In genomic region chr5:180331647-180331950, GRCh38 we compare ENCODE assay signal across 14 cellular contexts. TPM values are rescaled to one million over a fixed set of nuclear protein-coding genes. Genes with fewer than 3 reads are reported as not detected.
DNase-seq lines count a peak whose midpoint lies in the region; ATAC-seq, FAIRE-seq and TF ChIP-seq lines count a peak whose summit lies in the region.
"Had no signal": no experiment of that assay in that cellular context is flagged by ENCODE, and none has a peak within 500 bp of the region (broad histone marks: within the 10 kb centered on the region; RNA-seq: fewer than 3 reads in every experiment).

No MANE protein-coding gene starts in this region.

- peak overlapping the region; percentile 85 for H3K4me2 ChIP-seq in PC-3 (ENCODE audit: low read length)

- H3K36me3 Mint-ChIP-seq in nephron (ENCODE audit: low read depth) = peaks cover 30% of the 10 kb centered on the region
- H3K36me3 Mint-ChIP-seq: naive B cell had no signal

- ATAC-seq in PC-3 (no peak), heart right ventricle (peak in 1 of 8 donors; percentile 16), HG02884 (IDR thresholded peaks at IDR 0.05; ENCODE audit: unreplicated experiment) (no peak)

- intact Hi-C loops in PC-3 (cut with micrococcal nuclease) = loop anchor here (2.0 to 5.0 kb wide), 2 partner anchors 39 to 141 kb away; partner anchors contain the start of gene MAPK9
- intact Hi-C loops in heart right ventricle (cut with DNase I) = no loop called here
- intact Hi-C loops in dorsolateral prefrontal cortex (cut with DNase I) = no loop called here

- peak overlapping the region; percentile 70 for H3K9ac ChIP-seq in PC-3 (ENCODE audit: low read length)

- no peaks in the 10 kb centered on the region for H3K27me3 ChIP-seq in ACC112 (ENCODE audit: insufficient read depth, low read length)
- H3K27me3 ChIP-seq in PC-3 (ENCODE audit: low read length) = no peaks in the 10 kb centered on the region
- H3K27me3 ChIP-seq in heart right ventricle = peaks cover 0 to 21% (median 10%) of the 10 kb centered on the region in 7 donors
- H3K27me3 ChIP-seq in dorsolateral prefrontal cortex = no peaks in the 10 kb centered on the region

- H2AFZ ChIP-seq in ACC112 (ENCODE audit: low read length, unreplicated experiment) (no peak overlapping the region), PC-3 (ENCODE audit: low read length) (no peak overlapping the region)

- BruUV-seq in PC-3 (replicated peaks; lab: Mats Ljungman, UMichigan) = no TSS peak

- no peak overlapping the region for H3K4me3 Mint-ChIP-seq in nephron
- H3K4me3 Mint-ChIP-seq: activated B cell treated with CpG ODN at 0.5 μM for 24 hours; activated T-cell treated with anti-CD3 and anti-CD28 coated beads, Interleukin-2, amount 50 U/mL, for 24 hours; naive B cell had no signal

- WGBS in heart right ventricle, 2 donors = 41 to 42% methylated on average over 7 of the region's 7 CpGs

- CTCF ChIA-PET in PC-3 (lab: Charles Lee) = interaction anchor here (0.5 to 0.8 kb wide), 4 partner anchors 37 to 101 kb away, joined by 3 to 6 read pairs (median 5); no protein-coding TSS in a partner anchor

- peaks cover 3% of the 10 kb centered on the region for H3F3A ChIP-seq in PC-3 (ENCODE audit: low read length, unreplicated experiment)

- DNase-seq in PC-3 = no peak
- DNase-seq in heart right ventricle = no peak
- no peak for DNase-seq in dorsolateral prefrontal cortex
- no peak for DNase-seq in D721Med (ENCODE audit: insufficient read length, low spot score)
- no peak for DNase-seq in activated gamma-delta T cell treated with Interleukin-2 at 50 U/mL for 16 hours
- DNase-seq: activated B cell treated with CpG ODN at 0.5 μM for 24 hours; activated T-cell treated with anti-CD3 and anti-CD28 coated beads, Interleukin-2, amount 50 U/mL, for 24 hours; DMS53; naive B cell; NCI-H524 had no signal

- FAIRE-seq in D721Med (lab: Jason Lieb, UNC) = no peak
- FAIRE-seq: endometrium had no signal

- peak overlapping the region; percentile 46 for H3K4me3 ChIP-seq in ACC112 (ENCODE audit: low read depth, low read length)
- H3K4me3 ChIP-seq in PC-3 (ENCODE audit: low read length) = peak overlapping the region; percentile 26; the same call in 1 of the 2 replicates
- H3K4me3 ChIP-seq in heart right ventricle = no peak overlapping the region
- no peak overlapping the region for H3K4me3 ChIP-seq in dorsolateral prefrontal cortex

- POLR2A ChIA-PET in PC-3 (lab: Charles Lee; ENCODE audit: unreplicated experiment) = no interaction called here

- H3K4me1 Mint-ChIP-seq in nephron = peaks cover 15% of the 10 kb centered on the region
- H3K4me1 Mint-ChIP-seq: activated B cell treated with CpG ODN at 0.5 μM for 24 hours, naive B cell had no signal

- H3K9me3 ChIP-seq in PC-3 (ENCODE audit: low read length) (no peaks in the 10 kb centered on the region), heart right ventricle (no peaks in the 10 kb centered on the region)

- H3K4me1 ChIP-seq in ACC112 (ENCODE audit: control insufficient read depth, insufficient read depth, low read length, unreplicated experiment) (peaks cover 60% of the 10 kb centered on the region), PC-3 (ENCODE audit: insufficient read depth, low read length) (peaks cover 43% of the 10 kb centered on the region), heart right ventricle (peaks cover 0 to 26% (median 0%) of the 10 kb centered on the region in 9 donors)

- H3K27me3 Mint-ChIP-seq in nephron (ENCODE audit: low read depth) = peaks cover 11% of the 10 kb centered on the region

- H3K9me3 Mint-ChIP-seq in nephron = no peaks in the 10 kb centered on the region
- H3K9me3 Mint-ChIP-seq: activated B cell treated with CpG ODN at 0.5 μM for 24 hours; activated T-cell treated with anti-CD3 and anti-CD28 coated beads, Interleukin-2, amount 50 U/mL, for 24 hours; naive B cell had no signal

- H3K36me3 ChIP-seq in ACC112 (ENCODE audit: insufficient read depth, low read length) (peaks cover 26% of the 10 kb centered on the region), PC-3 (ENCODE audit: low read depth, low read length) (no peaks in the 10 kb centered on the region), heart right ventricle (peaks cover 0 to 47% (median 0%) of the 10 kb centered on the region in 9 donors)

- peak overlapping the region in 2 of 3 experiments; percentile 38 to 41 for H3K27ac Mint-ChIP-seq in nephron
- H3K27ac Mint-ChIP-seq: activated B cell treated with CpG ODN at 0.5 μM for 24 hours; activated T-cell treated with anti-CD3 and anti-CD28 coated beads, Interleukin-2, amount 50 U/mL, for 24 hours had no signal

- no peaks in the 10 kb centered on the region for H4K20me1 ChIP-seq in PC-3 (ENCODE audit: low read length)

- H3K27ac ChIP-seq in ACC112 (ENCODE audit: low read depth, low read length) (peak overlapping the region; percentile 96), PC-3 (ENCODE audit: low read length) (peak overlapping the region; percentile 92), heart right ventricle (peak overlapping the region in 8 of 10 donors; percentile 6 to 85 (median 65)), dorsolateral prefrontal cortex (peak overlapping the region in 4 of 59 donors; percentile 21 to 44 (median 35))

- TF ChIP-seq CTCF in PC-3 (conservative IDR thresholded peaks at IDR 0.05; ENCODE audit: low read depth, low read length) = no peak
- TF ChIP-seq CTCF in heart right ventricle (IDR thresholded peaks at IDR 0.05) = no peak
- TF ChIP-seq CTCF in nephron (IDR thresholded peaks at IDR 0.05; ENCODE audit: unreplicated experiment in 3 of 3) = no peak
- TF ChIP-seq CTCF in dorsolateral prefrontal cortex (IDR thresholded peaks at IDR 0.05 in 54 of 56, conservative IDR thresholded peaks at IDR 0.05 in 2 of 56; ENCODE audit: low read depth in 1 of 56, partially characterized antibody in 56 of 56) = no peak
- TF ChIP-seq CTCF in D721Med (IDR thresholded peaks at IDR 0.05; ENCODE audit: insufficient read depth, missing control alignments) = no peak

- no peaks in the 10 kb centered on the region for H3K9me2 ChIP-seq in PC-3 (replicated peaks; ENCODE audit: low read length)

- no peaks in the 10 kb centered on the region for H3K79me2 ChIP-seq in ACC112 (ENCODE audit: control insufficient read depth, insufficient read depth, low read length, unreplicated experiment)
- H3K79me2 ChIP-seq in PC-3 (ENCODE audit: low read length) = no peaks in the 10 kb centered on the region

RNA-seq across cellular contexts. Expression of gene GFPT2, which starts 21.5 kb away (rescaled TPM):
- 2.2 and 5.9 TPM in 2 replicates for total RNA-seq in PC-3 (2014; rRNA removed)
- 10 to 100 TPM in 4 of 10 donors, 1 to 10 TPM in 6; 2.5 to 19.4 (median 4.4) TPM for total RNA-seq in heart right ventricle
- polyA plus RNA-seq in heart right ventricle = 10 to 100 TPM in 1 of 2 donors, 1 to 10 TPM in 1; 9.3 to 12.7 TPM
- total RNA-seq in dorsolateral prefrontal cortex = 10 to 100 TPM; 19.3 to 78.0 (median 32.5) TPM

RNA-seq across cellular contexts. Expression of gene MAPK9, which starts 39.7 kb away (rescaled TPM):
- 26.5 and 35.9 TPM in 2 replicates for total RNA-seq in PC-3 (2014; rRNA removed)
- 10 to 100 TPM; 30.2 to 47.4 (median 41.6) TPM for total RNA-seq in heart right ventricle
- 10 to 100 TPM; 13.9 to 14.4 TPM for polyA plus RNA-seq in heart right ventricle
- 100 to 1,000 TPM in 95 of 120 experiments, 10 to 100 TPM in 25; 64.6 to 182 (median 123) TPM for total RNA-seq in dorsolateral prefrontal cortex

Comparison
In these comparisons a context has a peak if more than half of its experiments do, and no peak if none do; other contexts are left out.
1. H3K4me3 ChIP-seq: peak in ACC112 (single experiment) and PC-3 (single experiment); none in heart right ventricle (0 of 10) and dorsolateral prefrontal cortex (0 of 59).